1 cellular context compared by ENCODE assay signal in the genomic region with DNA sequence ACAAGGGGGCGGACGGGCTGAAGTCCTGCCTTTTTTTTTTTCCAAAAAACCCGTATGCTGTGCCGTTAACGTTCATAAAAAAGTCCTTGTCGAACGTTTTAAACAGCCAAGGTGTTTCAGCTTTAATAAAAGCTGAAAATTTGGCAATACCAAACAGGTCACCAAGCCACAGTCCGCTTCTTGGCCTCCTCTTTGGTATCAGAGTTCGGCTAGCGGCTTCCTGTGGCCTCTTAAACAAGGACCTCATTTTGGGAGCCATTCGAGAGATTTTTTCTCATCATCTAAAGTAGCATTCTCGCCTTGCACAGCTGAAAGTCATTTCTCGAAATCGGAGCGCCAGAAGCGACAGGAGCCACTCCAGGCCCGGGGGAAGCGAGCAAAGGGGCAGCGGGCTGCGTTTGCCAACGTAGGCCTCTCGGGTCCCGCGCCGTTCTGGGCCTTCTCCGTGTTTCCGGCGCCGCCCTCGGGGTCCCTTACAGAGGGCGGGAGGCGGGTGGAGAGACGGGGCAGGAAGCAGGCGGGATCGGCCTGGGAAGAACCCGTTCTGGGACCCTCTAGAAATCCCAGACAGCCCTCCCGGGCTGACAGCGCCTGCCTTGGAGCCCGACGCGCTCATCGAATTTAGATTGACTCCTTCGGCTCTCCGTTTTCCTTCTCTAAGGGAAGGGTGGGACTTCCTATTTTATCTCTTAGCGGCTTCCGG.
A peak's percentile ranks its signal among the peaks of the same experiment; 100 is the strongest.
TF ChIP-seq lines count a peak whose summit lies in the region.

No MANE protein-coding gene starts in this region.

TF ChIP-seq in HepG2, 621 proteins besides CTCF, POLR2A, EP300 and RAD21 (continued from another document and continues in another):
- TF ChIP-seq, protein P1, sequence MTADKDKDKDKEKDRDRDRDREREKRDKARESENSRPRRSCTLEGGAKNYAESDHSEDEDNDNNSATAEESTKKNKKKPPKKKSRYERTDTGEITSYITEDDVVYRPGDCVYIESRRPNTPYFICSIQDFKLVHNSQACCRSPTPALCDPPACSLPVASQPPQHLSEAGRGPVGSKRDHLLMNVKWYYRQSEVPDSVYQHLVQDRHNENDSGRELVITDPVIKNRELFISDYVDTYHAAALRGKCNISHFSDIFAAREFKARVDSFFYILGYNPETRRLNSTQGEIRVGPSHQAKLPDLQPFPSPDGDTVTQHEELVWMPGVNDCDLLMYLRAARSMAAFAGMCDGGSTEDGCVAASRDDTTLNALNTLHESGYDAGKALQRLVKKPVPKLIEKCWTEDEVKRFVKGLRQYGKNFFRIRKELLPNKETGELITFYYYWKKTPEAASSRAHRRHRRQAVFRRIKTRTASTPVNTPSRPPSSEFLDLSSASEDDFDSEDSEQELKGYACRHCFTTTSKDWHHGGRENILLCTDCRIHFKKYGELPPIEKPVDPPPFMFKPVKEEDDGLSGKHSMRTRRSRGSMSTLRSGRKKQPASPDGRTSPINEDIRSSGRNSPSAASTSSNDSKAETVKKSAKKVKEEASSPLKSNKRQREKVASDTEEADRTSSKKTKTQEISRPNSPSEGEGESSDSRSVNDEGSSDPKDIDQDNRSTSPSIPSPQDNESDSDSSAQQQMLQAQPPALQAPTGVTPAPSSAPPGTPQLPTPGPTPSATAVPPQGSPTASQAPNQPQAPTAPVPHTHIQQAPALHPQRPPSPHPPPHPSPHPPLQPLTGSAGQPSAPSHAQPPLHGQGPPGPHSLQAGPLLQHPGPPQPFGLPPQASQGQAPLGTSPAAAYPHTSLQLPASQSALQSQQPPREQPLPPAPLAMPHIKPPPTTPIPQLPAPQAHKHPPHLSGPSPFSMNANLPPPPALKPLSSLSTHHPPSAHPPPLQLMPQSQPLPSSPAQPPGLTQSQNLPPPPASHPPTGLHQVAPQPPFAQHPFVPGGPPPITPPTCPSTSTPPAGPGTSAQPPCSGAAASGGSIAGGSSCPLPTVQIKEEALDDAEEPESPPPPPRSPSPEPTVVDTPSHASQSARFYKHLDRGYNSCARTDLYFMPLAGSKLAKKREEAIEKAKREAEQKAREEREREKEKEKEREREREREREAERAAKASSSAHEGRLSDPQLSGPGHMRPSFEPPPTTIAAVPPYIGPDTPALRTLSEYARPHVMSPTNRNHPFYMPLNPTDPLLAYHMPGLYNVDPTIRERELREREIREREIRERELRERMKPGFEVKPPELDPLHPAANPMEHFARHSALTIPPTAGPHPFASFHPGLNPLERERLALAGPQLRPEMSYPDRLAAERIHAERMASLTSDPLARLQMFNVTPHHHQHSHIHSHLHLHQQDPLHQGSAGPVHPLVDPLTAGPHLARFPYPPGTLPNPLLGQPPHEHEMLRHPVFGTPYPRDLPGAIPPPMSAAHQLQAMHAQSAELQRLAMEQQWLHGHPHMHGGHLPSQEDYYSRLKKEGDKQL (CRISPR knock-in tag; IDR thresholded peaks at IDR 0.05; ENCODE audit: low read depth) = no peak
- TF ChIP-seq ZNF12 (CRISPR knock-in tag; IDR thresholded peaks at IDR 0.05) = no peak; the same call in 1 of the 2 replicates
- TF ChIP-seq ISX (CRISPR knock-in tag; conservative IDR thresholded peaks at IDR 0.05) = no peak
- TF ChIP-seq ELF4 (CRISPR knock-in tag; IDR thresholded peaks at IDR 0.05; ENCODE audit: borderline replicate concordance) = no peak
- TF ChIP-seq, protein P2, sequence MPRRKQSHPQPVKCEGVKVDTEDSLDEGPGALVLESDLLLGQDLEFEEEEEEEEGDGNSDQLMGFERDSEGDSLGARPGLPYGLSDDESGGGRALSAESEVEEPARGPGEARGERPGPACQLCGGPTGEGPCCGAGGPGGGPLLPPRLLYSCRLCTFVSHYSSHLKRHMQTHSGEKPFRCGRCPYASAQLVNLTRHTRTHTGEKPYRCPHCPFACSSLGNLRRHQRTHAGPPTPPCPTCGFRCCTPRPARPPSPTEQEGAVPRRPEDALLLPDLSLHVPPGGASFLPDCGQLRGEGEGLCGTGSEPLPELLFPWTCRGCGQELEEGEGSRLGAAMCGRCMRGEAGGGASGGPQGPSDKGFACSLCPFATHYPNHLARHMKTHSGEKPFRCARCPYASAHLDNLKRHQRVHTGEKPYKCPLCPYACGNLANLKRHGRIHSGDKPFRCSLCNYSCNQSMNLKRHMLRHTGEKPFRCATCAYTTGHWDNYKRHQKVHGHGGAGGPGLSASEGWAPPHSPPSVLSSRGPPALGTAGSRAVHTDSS (CRISPR knock-in tag; conservative IDR thresholded peaks at IDR 0.05) = no peak
- TF ChIP-seq ZNF205 (CRISPR knock-in tag; IDR thresholded peaks at IDR 0.05) = no peak
- no peak for TF ChIP-seq TCF7 (IDR thresholded peaks at IDR 0.05; ENCODE audit: low read depth)
- TF ChIP-seq ZNF724P (CRISPR knock-in tag; IDR thresholded peaks at IDR 0.05; ENCODE audit: borderline replicate concordance) = no peak; the same call in 1 of the 2 replicates
- TF ChIP-seq, protein P3, sequence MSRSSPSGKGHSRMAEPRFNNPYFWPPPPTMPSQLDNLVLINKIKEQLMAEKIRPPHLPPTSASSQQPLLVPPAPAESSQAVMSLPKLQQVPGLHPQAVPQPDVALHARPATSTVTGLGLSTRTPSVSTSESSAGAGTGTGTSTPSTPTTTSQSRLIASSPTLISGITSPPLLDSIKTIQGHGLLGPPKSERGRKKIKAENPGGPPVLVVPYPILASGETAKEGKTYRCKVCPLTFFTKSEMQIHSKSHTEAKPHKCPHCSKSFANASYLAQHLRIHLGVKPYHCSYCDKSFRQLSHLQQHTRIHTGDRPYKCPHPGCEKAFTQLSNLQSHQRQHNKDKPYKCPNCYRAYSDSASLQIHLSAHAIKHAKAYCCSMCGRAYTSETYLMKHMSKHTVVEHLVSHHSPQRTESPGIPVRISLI (CRISPR knock-in tag; IDR thresholded peaks at IDR 0.05; ENCODE audit: borderline replicate concordance) = peak; percentile 34; the same call in 1 of the 2 replicates
- no peak for TF ChIP-seq RFX1 (IDR thresholded peaks at IDR 0.05)
- TF ChIP-seq PHF21A (CRISPR knock-in tag; IDR thresholded peaks at IDR 0.05) = peak; percentile 60; the same call in 1 of the 2 replicates
- no peak for TF ChIP-seq CC2D1A (CRISPR knock-in tag; IDR thresholded peaks at IDR 0.05)
- TF ChIP-seq FLYWCH1 (CRISPR knock-in tag; IDR thresholded peaks at IDR 0.05) = 0 out of 2 replicates have a peak, but pooled peaks have one; percentile 64
- TF ChIP-seq, protein P4, sequence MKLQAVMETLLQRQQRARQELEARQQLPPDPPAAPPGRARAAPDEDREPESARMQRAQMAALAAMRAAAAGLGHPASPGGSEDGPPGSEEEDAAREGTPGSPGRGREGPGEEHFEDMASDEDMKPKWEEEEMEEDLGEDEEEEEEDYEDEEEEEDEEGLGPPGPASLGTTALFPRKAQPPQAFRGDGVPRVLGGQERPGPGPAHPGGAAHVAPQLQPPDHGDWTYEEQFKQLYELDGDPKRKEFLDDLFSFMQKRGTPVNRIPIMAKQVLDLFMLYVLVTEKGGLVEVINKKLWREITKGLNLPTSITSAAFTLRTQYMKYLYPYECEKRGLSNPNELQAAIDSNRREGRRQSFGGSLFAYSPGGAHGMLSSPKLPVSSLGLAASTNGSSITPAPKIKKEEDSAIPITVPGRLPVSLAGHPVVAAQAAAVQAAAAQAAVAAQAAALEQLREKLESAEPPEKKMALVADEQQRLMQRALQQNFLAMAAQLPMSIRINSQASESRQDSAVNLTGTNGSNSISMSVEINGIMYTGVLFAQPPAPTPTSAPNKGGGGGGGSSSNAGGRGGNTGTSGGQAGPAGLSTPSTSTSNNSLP (IDR thresholded peaks at IDR 0.05; ENCODE audit: low read depth, low read length) = no peak
- no peak for TF ChIP-seq HNF4A (CRISPR knock-in tag; IDR thresholded peaks at IDR 0.05)
- no peak for TF ChIP-seq ZNF572 (CRISPR knock-in tag; IDR thresholded peaks at IDR 0.05)
- TF ChIP-seq KAT7 (CRISPR knock-in tag; IDR thresholded peaks at IDR 0.05; ENCODE audit: borderline replicate concordance) = 0 out of 2 replicates have a peak, but pooled peaks have one; percentile 66
- TF ChIP-seq, protein P5, sequence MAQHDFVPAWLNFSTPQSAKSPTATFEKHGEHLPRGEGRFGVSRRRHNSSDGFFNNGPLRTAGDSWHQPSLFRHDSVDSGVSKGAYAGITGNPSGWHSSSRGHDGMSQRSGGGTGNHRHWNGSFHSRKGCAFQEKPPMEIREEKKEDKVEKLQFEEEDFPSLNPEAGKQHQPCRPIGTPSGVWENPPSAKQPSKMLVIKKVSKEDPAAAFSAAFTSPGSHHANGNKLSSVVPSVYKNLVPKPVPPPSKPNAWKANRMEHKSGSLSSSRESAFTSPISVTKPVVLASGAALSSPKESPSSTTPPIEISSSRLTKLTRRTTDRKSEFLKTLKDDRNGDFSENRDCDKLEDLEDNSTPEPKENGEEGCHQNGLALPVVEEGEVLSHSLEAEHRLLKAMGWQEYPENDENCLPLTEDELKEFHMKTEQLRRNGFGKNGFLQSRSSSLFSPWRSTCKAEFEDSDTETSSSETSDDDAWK (CRISPR knock-in tag; IDR thresholded peaks at IDR 0.05) = no peak
- TF ChIP-seq FOSL2 (CRISPR knock-in tag; IDR thresholded peaks at IDR 0.05) = 0 out of 2 replicates have a peak, but pooled peaks have one; percentile 5
- TF ChIP-seq BORCS8-MEF2B (CRISPR knock-in tag; IDR thresholded peaks at IDR 0.05) = peak; percentile 80
- no peak for TF ChIP-seq ZNF34 (CRISPR knock-in tag; IDR thresholded peaks at IDR 0.05; ENCODE audit: borderline replicate concordance)
- no peak for TF ChIP-seq EZH2 (conservative IDR thresholded peaks at IDR 0.05; ENCODE audit: low read depth, low read length)
- TF ChIP-seq JUNB (CRISPR knock-in tag; IDR thresholded peaks at IDR 0.05; ENCODE audit: borderline replicate concordance) = no peak
- TF ChIP-seq SYNCRIP (IDR thresholded peaks at IDR 0.05; ENCODE audit: insufficient read depth, low read depth, low read length) = no peak
- no peak for TF ChIP-seq ADNP (CRISPR knock-in tag; IDR thresholded peaks at IDR 0.05)
- TF ChIP-seq ZKSCAN8 (CRISPR knock-in tag; IDR thresholded peaks at IDR 0.05; ENCODE audit: borderline replicate concordance) = peak; percentile 16; the same call in 1 of the 2 replicates
- TF ChIP-seq, protein P6, sequence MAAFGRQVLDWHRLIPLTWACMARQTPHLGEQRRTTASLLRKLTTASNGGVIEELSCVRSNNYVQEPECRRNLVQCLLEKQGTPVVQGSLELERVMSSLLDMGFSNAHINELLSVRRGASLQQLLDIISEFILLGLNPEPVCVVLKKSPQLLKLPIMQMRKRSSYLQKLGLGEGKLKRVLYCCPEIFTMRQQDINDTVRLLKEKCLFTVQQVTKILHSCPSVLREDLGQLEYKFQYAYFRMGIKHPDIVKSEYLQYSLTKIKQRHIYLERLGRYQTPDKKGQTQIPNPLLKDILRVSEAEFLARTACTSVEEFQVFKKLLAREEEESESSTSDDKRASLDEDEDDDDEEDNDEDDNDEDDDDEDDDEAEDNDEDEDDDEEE (CRISPR knock-in tag; IDR thresholded peaks at IDR 0.05) = no peak
- TF ChIP-seq ZNF138 (CRISPR knock-in tag; IDR thresholded peaks at IDR 0.05; ENCODE audit: low read depth) = no peak
- no peak for TF ChIP-seq MYNN (CRISPR knock-in tag; IDR thresholded peaks at IDR 0.05; ENCODE audit: low read depth)
- no peak for TF ChIP-seq ZIK1 (CRISPR knock-in tag; IDR thresholded peaks at IDR 0.05; ENCODE audit: borderline replicate concordance, low read depth)
- TF ChIP-seq, protein P7, sequence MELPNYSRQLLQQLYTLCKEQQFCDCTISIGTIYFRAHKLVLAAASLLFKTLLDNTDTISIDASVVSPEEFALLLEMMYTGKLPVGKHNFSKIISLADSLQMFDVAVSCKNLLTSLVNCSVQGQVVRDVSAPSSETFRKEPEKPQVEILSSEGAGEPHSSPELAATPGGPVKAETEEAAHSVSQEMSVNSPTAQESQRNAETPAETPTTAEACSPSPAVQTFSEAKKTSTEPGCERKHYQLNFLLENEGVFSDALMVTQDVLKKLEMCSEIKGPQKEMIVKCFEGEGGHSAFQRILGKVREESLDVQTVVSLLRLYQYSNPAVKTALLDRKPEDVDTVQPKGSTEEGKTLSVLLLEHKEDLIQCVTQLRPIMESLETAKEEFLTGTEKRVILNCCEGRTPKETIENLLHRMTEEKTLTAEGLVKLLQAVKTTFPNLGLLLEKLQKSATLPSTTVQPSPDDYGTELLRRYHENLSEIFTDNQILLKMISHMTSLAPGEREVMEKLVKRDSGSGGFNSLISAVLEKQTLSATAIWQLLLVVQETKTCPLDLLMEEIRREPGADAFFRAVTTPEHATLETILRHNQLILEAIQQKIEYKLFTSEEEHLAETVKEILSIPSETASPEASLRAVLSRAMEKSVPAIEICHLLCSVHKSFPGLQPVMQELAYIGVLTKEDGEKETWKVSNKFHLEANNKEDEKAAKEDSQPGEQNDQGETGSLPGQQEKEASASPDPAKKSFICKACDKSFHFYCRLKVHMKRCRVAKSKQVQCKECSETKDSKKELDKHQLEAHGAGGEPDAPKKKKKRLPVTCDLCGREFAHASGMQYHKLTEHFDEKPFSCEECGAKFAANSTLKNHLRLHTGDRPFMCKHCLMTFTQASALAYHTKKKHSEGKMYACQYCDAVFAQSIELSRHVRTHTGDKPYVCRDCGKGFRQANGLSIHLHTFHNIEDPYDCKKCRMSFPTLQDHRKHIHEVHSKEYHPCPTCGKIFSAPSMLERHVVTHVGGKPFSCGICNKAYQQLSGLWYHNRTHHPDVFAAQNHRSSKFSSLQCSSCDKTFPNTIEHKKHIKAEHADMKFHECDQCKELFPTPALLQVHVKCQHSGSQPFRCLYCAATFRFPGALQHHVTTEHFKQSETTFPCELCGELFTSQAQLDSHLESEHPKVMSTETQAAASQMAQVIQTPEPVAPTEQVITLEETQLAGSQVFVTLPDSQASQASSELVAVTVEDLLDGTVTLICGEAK (IDR thresholded peaks at IDR 0.05) = no peak
- TF ChIP-seq, protein P7 (CRISPR knock-in tag; IDR thresholded peaks at IDR 0.05) = peak; percentile 76
- TF ChIP-seq ZMYM2 (CRISPR knock-in tag; IDR thresholded peaks at IDR 0.05) = no peak
- TF ChIP-seq NFIB (CRISPR knock-in tag; IDR thresholded peaks at IDR 0.05; ENCODE audit: borderline replicate concordance) = no peak
- peak; percentile 39; the same call in 1 of the 2 replicates for TF ChIP-seq ZNF451 (CRISPR knock-in tag; IDR thresholded peaks at IDR 0.05)
- no peak for TF ChIP-seq ZNF678 (CRISPR knock-in tag; IDR thresholded peaks at IDR 0.05)
